ENCODE assay signal across 1 cellular context in the genomic region with DNA sequence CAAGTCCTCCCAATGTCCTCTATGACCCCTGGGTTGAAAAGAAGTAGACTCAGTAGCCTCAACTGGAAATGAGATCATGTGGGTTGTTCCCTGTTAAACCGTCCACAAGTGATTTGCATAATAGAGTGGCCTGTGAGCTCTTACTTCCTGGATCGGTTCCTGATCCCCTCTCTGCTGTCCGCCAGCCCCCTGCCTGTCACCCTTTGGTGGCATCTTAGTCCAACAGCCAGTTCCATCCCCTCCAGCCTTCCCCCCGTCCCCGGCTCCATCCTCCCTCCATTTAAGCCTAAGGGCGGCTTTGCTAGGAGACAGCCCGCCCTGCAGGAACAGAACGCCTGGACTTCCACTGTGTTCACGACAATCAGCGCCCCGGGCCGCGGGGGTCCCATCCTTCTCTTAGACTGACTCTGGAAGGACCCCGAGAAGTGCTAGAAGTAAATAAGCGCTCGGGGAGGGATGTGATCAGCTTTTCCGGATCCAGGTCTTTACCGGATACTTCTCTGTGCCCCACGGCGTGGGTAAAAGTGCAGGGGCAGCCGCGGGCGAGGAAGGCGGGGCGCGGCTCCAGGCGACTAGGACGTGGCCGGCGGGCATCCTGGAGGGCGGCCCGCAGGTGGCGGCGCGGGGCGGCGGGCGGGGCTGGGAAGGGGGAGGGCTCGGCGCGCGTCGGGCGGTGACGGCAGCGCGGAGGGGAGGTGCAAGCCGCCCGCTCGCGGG.
TF ChIP-seq lines count a peak whose summit lies in the region.

No MANE protein-coding gene starts in this region.

TF ChIP-seq in K562, 482 proteins besides CTCF, POLR2A, EP300 and RAD21 (continued from another document and continues in another):
- TF ChIP-seq, protein P1, sequence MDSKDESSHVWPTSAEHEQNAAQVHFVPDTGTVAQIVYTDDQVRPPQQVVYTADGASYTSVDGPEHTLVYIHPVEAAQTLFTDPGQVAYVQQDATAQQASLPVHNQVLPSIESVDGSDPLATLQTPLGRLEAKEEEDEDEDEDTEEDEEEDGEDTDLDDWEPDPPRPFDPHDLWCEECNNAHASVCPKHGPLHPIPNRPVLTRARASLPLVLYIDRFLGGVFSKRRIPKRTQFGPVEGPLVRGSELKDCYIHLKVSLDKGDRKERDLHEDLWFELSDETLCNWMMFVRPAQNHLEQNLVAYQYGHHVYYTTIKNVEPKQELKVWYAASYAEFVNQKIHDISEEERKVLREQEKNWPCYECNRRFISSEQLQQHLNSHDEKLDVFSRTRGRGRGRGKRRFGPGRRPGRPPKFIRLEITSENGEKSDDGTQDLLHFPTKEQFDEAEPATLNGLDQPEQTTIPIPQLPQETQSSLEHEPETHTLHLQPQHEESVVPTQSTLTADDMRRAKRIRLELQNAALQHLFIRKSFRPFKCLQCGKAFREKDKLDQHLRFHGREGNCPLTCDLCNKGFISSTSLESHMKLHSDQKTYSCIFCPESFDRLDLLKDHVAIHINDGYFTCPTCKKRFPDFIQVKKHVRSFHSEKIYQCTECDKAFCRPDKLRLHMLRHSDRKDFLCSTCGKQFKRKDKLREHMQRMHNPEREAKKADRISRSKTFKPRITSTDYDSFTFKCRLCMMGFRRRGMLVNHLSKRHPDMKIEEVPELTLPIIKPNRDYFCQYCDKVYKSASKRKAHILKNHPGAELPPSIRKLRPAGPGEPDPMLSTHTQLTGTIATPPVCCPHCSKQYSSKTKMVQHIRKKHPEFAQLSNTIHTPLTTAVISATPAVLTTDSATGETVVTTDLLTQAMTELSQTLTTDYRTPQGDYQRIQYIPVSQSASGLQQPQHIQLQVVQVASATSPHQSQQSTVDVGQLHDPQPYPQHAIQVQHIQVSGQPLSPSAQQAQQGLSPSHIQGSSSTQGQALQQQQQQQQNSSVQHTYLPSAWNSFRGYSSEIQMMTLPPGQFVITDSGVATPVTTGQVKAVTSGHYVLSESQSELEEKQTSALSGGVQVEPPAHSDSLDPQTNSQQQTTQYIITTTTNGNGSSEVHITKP (IDR thresholded peaks at IDR 0.05; ENCODE audit: partially characterized antibody) = no peak
- TF ChIP-seq ATF7 (IDR thresholded peaks at IDR 0.05) = peak; percentile 95
- no peak for TF ChIP-seq NR4A1 (CRISPR knock-in tag; IDR thresholded peaks at IDR 0.05)
- peak; percentile 46; the same call in 1 of the 2 replicates for TF ChIP-seq NR4A1 (tag; IDR thresholded peaks at IDR 0.05)
- peak; percentile 67; the same call in 1 of the 2 replicates for TF ChIP-seq TOE1 (IDR thresholded peaks at IDR 0.05; ENCODE audit: borderline replicate concordance)
- no peak for TF ChIP-seq TOE1 (CRISPR knock-in tag; IDR thresholded peaks at IDR 0.05; ENCODE audit: borderline replicate concordance, low read depth)
- peak in 1 of 2 experiments; percentile 59; a peak in 2 of 4 replicates for TF ChIP-seq KDM4B (IDR thresholded peaks at IDR 0.05; ENCODE audit: borderline replicate concordance in 2 of 2, low read depth in 1 of 2)
- peak; percentile 30 for TF ChIP-seq FOSL1 (tag; conservative IDR thresholded peaks at IDR 0.05)
- TF ChIP-seq, protein P2, sequence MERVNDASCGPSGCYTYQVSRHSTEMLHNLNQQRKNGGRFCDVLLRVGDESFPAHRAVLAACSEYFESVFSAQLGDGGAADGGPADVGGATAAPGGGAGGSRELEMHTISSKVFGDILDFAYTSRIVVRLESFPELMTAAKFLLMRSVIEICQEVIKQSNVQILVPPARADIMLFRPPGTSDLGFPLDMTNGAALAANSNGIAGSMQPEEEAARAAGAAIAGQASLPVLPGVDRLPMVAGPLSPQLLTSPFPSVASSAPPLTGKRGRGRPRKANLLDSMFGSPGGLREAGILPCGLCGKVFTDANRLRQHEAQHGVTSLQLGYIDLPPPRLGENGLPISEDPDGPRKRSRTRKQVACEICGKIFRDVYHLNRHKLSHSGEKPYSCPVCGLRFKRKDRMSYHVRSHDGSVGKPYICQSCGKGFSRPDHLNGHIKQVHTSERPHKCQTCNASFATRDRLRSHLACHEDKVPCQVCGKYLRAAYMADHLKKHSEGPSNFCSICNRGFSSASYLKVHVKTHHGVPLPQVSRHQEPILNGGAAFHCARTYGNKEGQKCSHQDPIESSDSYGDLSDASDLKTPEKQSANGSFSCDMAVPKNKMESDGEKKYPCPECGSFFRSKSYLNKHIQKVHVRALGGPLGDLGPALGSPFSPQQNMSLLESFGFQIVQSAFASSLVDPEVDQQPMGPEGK (CRISPR knock-in tag; IDR thresholded peaks at IDR 0.05; ENCODE audit: borderline replicate concordance) = 0 out of 2 replicates have a peak, but pooled peaks have one; percentile 8
- TF ChIP-seq, protein P3, sequence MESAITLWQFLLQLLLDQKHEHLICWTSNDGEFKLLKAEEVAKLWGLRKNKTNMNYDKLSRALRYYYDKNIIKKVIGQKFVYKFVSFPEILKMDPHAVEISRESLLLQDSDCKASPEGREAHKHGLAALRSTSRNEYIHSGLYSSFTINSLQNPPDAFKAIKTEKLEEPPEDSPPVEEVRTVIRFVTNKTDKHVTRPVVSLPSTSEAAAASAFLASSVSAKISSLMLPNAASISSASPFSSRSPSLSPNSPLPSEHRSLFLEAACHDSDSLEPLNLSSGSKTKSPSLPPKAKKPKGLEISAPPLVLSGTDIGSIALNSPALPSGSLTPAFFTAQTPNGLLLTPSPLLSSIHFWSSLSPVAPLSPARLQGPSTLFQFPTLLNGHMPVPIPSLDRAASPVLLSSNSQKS (CRISPR knock-in tag; IDR thresholded peaks at IDR 0.05) = 0 out of 2 replicates have a peak, but pooled peaks have one; percentile 17
- TF ChIP-seq ZNF316 (IDR thresholded peaks at IDR 0.05) = no peak
- peak; percentile 99 for TF ChIP-seq ZFP36 (IDR thresholded peaks at IDR 0.05; ENCODE audit: low read depth, low read length, partially characterized antibody)
- TF ChIP-seq GABPB2 (CRISPR knock-in tag; conservative IDR thresholded peaks at IDR 0.05) = 0 out of 2 replicates have a peak, but pooled peaks have one; percentile 11
- TF ChIP-seq ETS2 (tag; IDR thresholded peaks at IDR 0.05; ENCODE audit: borderline replicate concordance, poor library complexity, severe bottlenecking) = no peak
- TF ChIP-seq, protein P4, sequence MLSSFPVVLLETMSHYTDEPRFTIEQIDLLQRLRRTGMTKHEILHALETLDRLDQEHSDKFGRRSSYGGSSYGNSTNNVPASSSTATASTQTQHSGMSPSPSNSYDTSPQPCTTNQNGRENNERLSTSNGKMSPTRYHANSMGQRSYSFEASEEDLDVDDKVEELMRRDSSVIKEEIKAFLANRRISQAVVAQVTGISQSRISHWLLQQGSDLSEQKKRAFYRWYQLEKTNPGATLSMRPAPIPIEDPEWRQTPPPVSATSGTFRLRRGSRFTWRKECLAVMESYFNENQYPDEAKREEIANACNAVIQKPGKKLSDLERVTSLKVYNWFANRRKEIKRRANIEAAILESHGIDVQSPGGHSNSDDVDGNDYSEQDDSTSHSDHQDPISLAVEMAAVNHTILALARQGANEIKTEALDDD (IDR thresholded peaks at IDR 0.05) = peak; percentile 75; the same call in 1 of the 2 replicates
- TF ChIP-seq, protein P5, sequence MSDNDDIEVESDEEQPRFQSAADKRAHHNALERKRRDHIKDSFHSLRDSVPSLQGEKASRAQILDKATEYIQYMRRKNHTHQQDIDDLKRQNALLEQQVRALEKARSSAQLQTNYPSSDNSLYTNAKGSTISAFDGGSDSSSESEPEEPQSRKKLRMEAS (CRISPR knock-in tag; IDR thresholded peaks at IDR 0.05) = peak; percentile 13; the same call in 1 of the 2 replicates
- TF ChIP-seq, protein P6, sequence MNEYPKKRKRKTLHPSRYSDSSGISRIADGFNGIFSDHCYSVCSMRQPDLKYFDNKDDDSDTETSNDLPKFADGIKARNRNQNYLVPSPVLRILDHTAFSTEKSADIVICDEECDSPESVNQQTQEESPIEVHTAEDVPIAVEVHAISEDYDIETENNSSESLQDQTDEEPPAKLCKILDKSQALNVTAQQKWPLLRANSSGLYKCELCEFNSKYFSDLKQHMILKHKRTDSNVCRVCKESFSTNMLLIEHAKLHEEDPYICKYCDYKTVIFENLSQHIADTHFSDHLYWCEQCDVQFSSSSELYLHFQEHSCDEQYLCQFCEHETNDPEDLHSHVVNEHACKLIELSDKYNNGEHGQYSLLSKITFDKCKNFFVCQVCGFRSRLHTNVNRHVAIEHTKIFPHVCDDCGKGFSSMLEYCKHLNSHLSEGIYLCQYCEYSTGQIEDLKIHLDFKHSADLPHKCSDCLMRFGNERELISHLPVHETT (CRISPR knock-in tag; conservative IDR thresholded peaks at IDR 0.05 in 1 of 2, IDR thresholded peaks at IDR 0.05 in 1 of 2) = peak in 1 of 2 experiments; percentile 53; a peak in 1 of 4 replicates
- TF ChIP-seq BRCA1 (IDR thresholded peaks at IDR 0.05) = no peak
- 0 out of 2 replicates have a peak, but pooled peaks have one; percentile 27 for TF ChIP-seq BRCA1 (CRISPR knock-in tag; IDR thresholded peaks at IDR 0.05)
- TF ChIP-seq XRCC5 (IDR thresholded peaks at IDR 0.05; ENCODE audit: low read depth, low read length) = peak; percentile 43; the same call in 1 of the 2 replicates
- no peak for TF ChIP-seq ZFP1 (CRISPR knock-in tag; IDR thresholded peaks at IDR 0.05)
- TF ChIP-seq, protein P7, sequence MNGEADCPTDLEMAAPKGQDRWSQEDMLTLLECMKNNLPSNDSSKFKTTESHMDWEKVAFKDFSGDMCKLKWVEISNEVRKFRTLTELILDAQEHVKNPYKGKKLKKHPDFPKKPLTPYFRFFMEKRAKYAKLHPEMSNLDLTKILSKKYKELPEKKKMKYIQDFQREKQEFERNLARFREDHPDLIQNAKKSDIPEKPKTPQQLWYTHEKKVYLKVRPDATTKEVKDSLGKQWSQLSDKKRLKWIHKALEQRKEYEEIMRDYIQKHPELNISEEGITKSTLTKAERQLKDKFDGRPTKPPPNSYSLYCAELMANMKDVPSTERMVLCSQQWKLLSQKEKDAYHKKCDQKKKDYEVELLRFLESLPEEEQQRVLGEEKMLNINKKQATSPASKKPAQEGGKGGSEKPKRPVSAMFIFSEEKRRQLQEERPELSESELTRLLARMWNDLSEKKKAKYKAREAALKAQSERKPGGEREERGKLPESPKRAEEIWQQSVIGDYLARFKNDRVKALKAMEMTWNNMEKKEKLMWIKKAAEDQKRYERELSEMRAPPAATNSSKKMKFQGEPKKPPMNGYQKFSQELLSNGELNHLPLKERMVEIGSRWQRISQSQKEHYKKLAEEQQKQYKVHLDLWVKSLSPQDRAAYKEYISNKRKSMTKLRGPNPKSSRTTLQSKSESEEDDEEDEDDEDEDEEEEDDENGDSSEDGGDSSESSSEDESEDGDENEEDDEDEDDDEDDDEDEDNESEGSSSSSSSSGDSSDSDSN (IDR thresholded peaks at IDR 0.05; ENCODE audit: borderline replicate concordance in 1 of 2, low read depth in 2 of 2, low read length in 2 of 2) = 0 out of 4 replicates have a peak, but pooled peaks of 1 of the 2 experiments have one; percentile 30
- TF ChIP-seq, protein P8, sequence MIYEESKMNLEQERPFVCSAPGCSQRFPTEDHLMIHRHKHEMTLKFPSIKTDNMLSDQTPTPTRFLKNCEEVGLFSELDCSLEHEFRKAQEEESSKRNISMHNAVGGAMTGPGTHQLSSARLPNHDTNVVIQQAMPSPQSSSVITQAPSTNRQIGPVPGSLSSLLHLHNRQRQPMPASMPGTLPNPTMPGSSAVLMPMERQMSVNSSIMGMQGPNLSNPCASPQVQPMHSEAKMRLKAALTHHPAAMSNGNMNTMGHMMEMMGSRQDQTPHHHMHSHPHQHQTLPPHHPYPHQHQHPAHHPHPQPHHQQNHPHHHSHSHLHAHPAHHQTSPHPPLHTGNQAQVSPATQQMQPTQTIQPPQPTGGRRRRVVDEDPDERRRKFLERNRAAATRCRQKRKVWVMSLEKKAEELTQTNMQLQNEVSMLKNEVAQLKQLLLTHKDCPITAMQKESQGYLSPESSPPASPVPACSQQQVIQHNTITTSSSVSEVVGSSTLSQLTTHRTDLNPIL (CRISPR knock-in tag; IDR thresholded peaks at IDR 0.05) = no peak
- peak; percentile 84; the same call in 1 of the 2 replicates for TF ChIP-seq ZC3H4 (CRISPR knock-in tag; IDR thresholded peaks at IDR 0.05; ENCODE audit: borderline replicate concordance)
- TF ChIP-seq, protein P9, sequence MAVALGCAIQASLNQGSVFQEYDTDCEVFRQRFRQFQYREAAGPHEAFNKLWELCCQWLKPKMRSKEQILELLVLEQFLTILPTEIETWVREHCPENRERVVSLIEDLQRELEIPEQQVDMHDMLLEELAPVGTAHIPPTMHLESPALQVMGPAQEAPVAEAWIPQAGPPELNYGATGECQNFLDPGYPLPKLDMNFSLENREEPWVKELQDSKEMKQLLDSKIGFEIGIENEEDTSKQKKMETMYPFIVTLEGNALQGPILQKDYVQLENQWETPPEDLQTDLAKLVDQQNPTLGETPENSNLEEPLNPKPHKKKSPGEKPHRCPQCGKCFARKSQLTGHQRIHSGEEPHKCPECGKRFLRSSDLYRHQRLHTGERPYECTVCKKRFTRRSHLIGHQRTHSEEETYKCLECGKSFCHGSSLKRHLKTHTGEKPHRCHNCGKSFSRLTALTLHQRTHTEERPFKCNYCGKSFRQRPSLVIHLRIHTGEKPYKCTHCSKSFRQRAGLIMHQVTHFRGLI (CRISPR knock-in tag; IDR thresholded peaks at IDR 0.05) = 0 out of 2 replicates have a peak, but pooled peaks have one; percentile 46
- TF ChIP-seq CREB1 (IDR thresholded peaks at IDR 0.05) = peak; percentile 75; the same call in 1 of the 2 replicates
- peak; percentile 49; the same call in 1 of the 2 replicates for TF ChIP-seq CREB1 (CRISPR knock-in tag; IDR thresholded peaks at IDR 0.05)
- TF ChIP-seq, protein P10, sequence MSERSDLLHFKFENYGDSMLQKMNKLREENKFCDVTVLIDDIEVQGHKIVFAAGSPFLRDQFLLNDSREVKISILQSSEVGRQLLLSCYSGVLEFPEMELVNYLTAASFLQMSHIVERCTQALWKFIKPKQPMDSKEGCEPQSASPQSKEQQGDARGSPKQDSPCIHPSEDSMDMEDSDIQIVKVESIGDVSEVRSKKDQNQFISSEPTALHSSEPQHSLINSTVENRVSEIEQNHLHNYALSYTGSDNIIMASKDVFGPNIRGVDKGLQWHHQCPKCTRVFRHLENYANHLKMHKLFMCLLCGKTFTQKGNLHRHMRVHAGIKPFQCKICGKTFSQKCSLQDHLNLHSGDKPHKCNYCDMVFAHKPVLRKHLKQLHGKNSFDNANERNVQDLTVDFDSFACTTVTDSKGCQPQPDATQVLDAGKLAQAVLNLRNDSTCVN (CRISPR knock-in tag; IDR thresholded peaks at IDR 0.05) = peak; percentile 85; the same call in 1 of the 2 replicates
- no peak for TF ChIP-seq SREBF1 (IDR thresholded peaks at IDR 0.05; ENCODE audit: borderline replicate concordance, low read depth, low read length)
- peak; percentile 69 for TF ChIP-seq MTA3 (IDR thresholded peaks at IDR 0.05; ENCODE audit: borderline replicate concordance)
- peak; percentile 12; the same call in 1 of the 2 replicates for TF ChIP-seq MYC (IDR thresholded peaks at IDR 0.05; ENCODE audit: low read depth, low read length)
- TF ChIP-seq MYC (CRISPR knock-in tag; IDR thresholded peaks at IDR 0.05; ENCODE audit: borderline replicate concordance, low read depth) = no peak
- 0 out of 2 replicates have a peak, but pooled peaks have one; percentile 28 for TF ChIP-seq ZNF830 (CRISPR knock-in tag; IDR thresholded peaks at IDR 0.05)
- TF ChIP-seq ZKSCAN1 (IDR thresholded peaks at IDR 0.05; ENCODE audit: low read depth, low read length) = no peak
- TF ChIP-seq SMAD3 (CRISPR knock-in tag; conservative IDR thresholded peaks at IDR 0.05) = 0 out of 2 replicates have a peak, but pooled peaks have one; percentile 53
- TF ChIP-seq L3MBTL2 (IDR thresholded peaks at IDR 0.05) = peak; percentile 68
- 0 out of 2 replicates have a peak, but pooled peaks have one; percentile 20 for TF ChIP-seq ZNF175 (CRISPR knock-in tag; IDR thresholded peaks at IDR 0.05; ENCODE audit: low read depth)
